In genomic region chr12:110282956-110283817, GRCh38 we compare ENCODE assay signal across 8 cellular contexts. TPM values are rescaled to one million over a fixed set of nuclear protein-coding genes. Genes with fewer than 3 reads are reported as not detected.
A peak's percentile ranks its signal among the peaks of the same experiment; 100 is the strongest.
DNase-seq lines count a peak whose midpoint lies in the region; ATAC-seq and TF ChIP-seq lines count a peak whose summit lies in the region.

No MANE protein-coding gene starts in this region.

- no peaks in the 10 kb centered on the region for H3K9me3 ChIP-seq in adrenal gland (replicated peaks in 1 of 3)

- H3K4me3 Mint-ChIP-seq in memory B cell, result peak overlapping the region; percentile 93

- no peaks in the 10 kb centered on the region for H3K9me3 Mint-ChIP-seq in memory B cell

- no peak for TF ChIP-seq POLR2A in adrenal gland (IDR thresholded peaks at IDR 0.05)

- H3K27me3 ChIP-seq in HL-60 (ENCODE audit: insufficient read depth, poor library complexity, severe bottlenecking) (no peaks in the 10 kb centered on the region), adrenal gland (no peaks in the 10 kb centered on the region)

- peaks cover 4% of the 10 kb centered on the region for H3K36me3 Mint-ChIP-seq in memory B cell

- no peak for ATAC-seq in memory B cell (ENCODE audit: low read depth)

- H3K4me1 Mint-ChIP-seq in memory B cell, result peaks cover 30% of the 10 kb centered on the region

- H3K4me3 ChIP-seq in HL-60 (replicated peaks; ENCODE audit: insufficient read depth, low read length) (peak overlapping the region; percentile 83), adrenal gland (peak overlapping the region in 2 of 4 donors; percentile 92 to 95)

- intact Hi-C loops in adrenal gland (cut with DNase I) (no loop called here), posterior vena cava (cut with DNase I) (loop anchor here in 1 of 2 donors (10.0 kb wide), 1 partner anchor 178 kb away; no protein-coding TSS in a partner anchor)

- H3K27ac ChIP-seq in 22Rv1 (peak overlapping the region; percentile 88), HL-60 (replicated peaks) (peak overlapping the region; percentile 83), adrenal gland (peak overlapping the region in 3 of 5 donors; percentile 18 to 96 (median 95))

- TF ChIP-seq CTCF in 22Rv1 (IDR thresholded peaks at IDR 0.05) (no peak), HL-60 (IDR thresholded peaks at IDR 0.05; ENCODE audit: insufficient read depth, low read length) (no peak), adrenal gland (IDR thresholded peaks at IDR 0.05) (no peak)

- peaks cover 27 to 65% of the 10 kb centered on the region in 2 donors for H3K4me1 ChIP-seq in adrenal gland (replicated peaks in 1 of 2)

- 20 to 27% (median 25%) methylated on average over 7 of the region's 7 CpGs for WGBS in adrenal gland, 4 donors

- DNase-seq in HL-60 (ENCODE audit: low read depth in 1 of 2, low spot score in 1 of 2), result no peak
- no peak for DNase-seq in adrenal gland
- no peak for DNase-seq in memory B cell (ENCODE audit: low spot score in 2 of 2)
- no peak for DNase-seq in posterior vena cava (ENCODE audit: low spot score)
- no peak for DNase-seq in dermis blood vessel endothelial cell
- DNase-seq in CD1c-positive myeloid dendritic cell (ENCODE audit: extremely low spot score), result no peak
- no peak for DNase-seq in effector CD4-positive, alpha-beta T cell

- peaks cover 0 to 21% of the 10 kb centered on the region in 2 donors for H3K36me3 ChIP-seq in adrenal gland (replicated peaks in 1 of 2)

- no peak overlapping the region for H3K27ac Mint-ChIP-seq in memory B cell

- H3K27me3 Mint-ChIP-seq in memory B cell, result no peaks in the 10 kb centered on the region

RNA-seq across cellular contexts. Expression of gene ATP2A2, which starts 2.1 kb away (rescaled TPM):
- 100 to 1,000 TPM in 7 of 8 donors, 10 to 100 TPM in 1; 94.7 to 312 (median 121) TPM for total RNA-seq in adrenal gland
- polyA plus RNA-seq in adrenal gland, result 100 to 1,000 TPM in 1 of 3 donors, 10 to 100 TPM in 2; 20.8 to 198 (median 27.1) TPM
- total RNA-seq in posterior vena cava, result 100 to 1,000 TPM; 222 to 263 TPM
- 84.6 and 176 TPM in 2 replicates for total RNA-seq in dermis blood vessel endothelial cell
